27 cellular contexts compared by ENCODE assay signal in the genomic region with DNA sequence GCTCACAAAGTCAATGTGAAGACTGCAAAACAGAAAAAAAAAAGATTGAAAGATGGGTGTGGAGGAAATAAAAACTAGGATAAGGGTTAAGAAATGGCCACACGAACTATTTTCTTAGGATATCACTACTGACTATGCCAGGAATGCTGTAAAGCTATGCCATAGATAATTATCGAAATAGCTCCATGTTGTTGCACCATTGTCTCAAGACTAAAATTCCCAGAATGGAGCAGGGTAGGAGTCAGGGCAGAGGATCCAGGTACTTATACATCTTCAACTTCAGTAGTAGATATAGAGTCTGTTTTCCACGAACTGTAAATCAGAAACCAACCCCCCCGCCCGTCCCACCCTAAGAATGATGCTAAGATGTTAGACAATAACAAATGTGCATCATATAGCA.
"Had no signal": no experiment of that assay in that cellular context is flagged by ENCODE, and none has a peak within 500 bp of the region (broad histone marks: within the 10 kb centered on the region; RNA-seq: fewer than 3 reads in every experiment).

No MANE protein-coding gene starts in this region.

- H3K4me1 ChIP-seq: neural progenitor cell, parathyroid adenoma, psoas muscle, right lobe of liver, sigmoid colon, stomach, thyroid gland, tibial nerve, upper lobe of right lung, uterus had no signal

- ATAC-seq: natural killer cell; psoas muscle; right cardiac atrium; right lobe of liver; stimulated activated effector memory CD8-positive, alpha-beta T cell treated with anti-CD3 and anti-CD28 coated beads, Interleukin-12 subunit alpha, Interleukin-12 subunit beta, amount 100 ng/mL, for 72 hours; stimulated activated naive B cell treated with anti-CD40 and anti-IgM and Interleukin-4, amounts not matched to agents 10 μg/mL and 1 μg/mL and 100 μg/mL, for 72 hours; upper lobe of right lung had no signal

- H3K27me3 ChIP-seq: neural progenitor cell, ovary, right lobe of liver, sigmoid colon, stomach, thyroid gland, tibial nerve, upper lobe of right lung, uterus had no signal

- H3K4me3 ChIP-seq: neural progenitor cell, ovary, psoas muscle, right lobe of liver, sigmoid colon, stomach, thoracic aorta, thyroid gland, tibial nerve, upper lobe of right lung, uterus had no signal

- H3K36me3 Mint-ChIP-seq: natural killer cell; neural progenitor cell; stimulated activated effector memory CD8-positive, alpha-beta T cell treated with anti-CD3 and anti-CD28 coated beads, Interleukin-12 subunit alpha, Interleukin-12 subunit beta, amount 100 ng/mL, for 72 hours; stimulated activated naive B cell treated with anti-CD40 and anti-IgM and Interleukin-4, amounts not matched to agents 10 μg/mL and 1 μg/mL and 100 μg/mL, for 72 hours; type B pancreatic cell had no signal

- H3K36me3 ChIP-seq: neural progenitor cell, ovary, right lobe of liver, sigmoid colon, stomach, thoracic aorta, thyroid gland, upper lobe of right lung, uterus had no signal

- H3K4me3 Mint-ChIP-seq: natural killer cell; nephron; neural progenitor cell; stimulated activated effector memory CD8-positive, alpha-beta T cell treated with anti-CD3 and anti-CD28 coated beads, Interleukin-12 subunit alpha, Interleukin-12 subunit beta, amount 100 ng/mL, for 72 hours; stimulated activated naive B cell treated with anti-CD40 and anti-IgM and Interleukin-4, amounts not matched to agents 10 μg/mL and 1 μg/mL and 100 μg/mL, for 72 hours; stimulated activated naive CD8-positive, alpha-beta T cell treated with anti-CD3 and anti-CD28 coated beads, Interleukin-15, Interleukin-2, amounts not matched to agents 100 ng/mL and 50 ng/mL, for 24 hours; type B pancreatic cell had no signal

- H3K9me3 ChIP-seq: ovary, psoas muscle, right lobe of liver, sigmoid colon, stomach, thoracic aorta, thyroid gland, tibial nerve, upper lobe of right lung, uterus had no signal

- H3K79me2 ChIP-seq: parathyroid adenoma had no signal

- H3K9ac ChIP-seq: neural progenitor cell, parathyroid adenoma had no signal

- H3K27me3 Mint-ChIP-seq: progenitor cell of endocrine pancreas; stimulated activated naive B cell treated with anti-CD40 and anti-IgM and Interleukin-4, amounts not matched to agents 10 μg/mL and 1 μg/mL and 100 μg/mL, for 72 hours; stimulated activated naive CD8-positive, alpha-beta T cell treated with anti-CD3 and anti-CD28 coated beads, Interleukin-15, Interleukin-2, amounts not matched to agents 100 ng/mL and 50 ng/mL, for 24 hours; type B pancreatic cell had no signal

- H3K4me1 Mint-ChIP-seq: natural killer cell; nephron; stimulated activated effector memory CD8-positive, alpha-beta T cell treated with anti-CD3 and anti-CD28 coated beads, Interleukin-12 subunit alpha, Interleukin-12 subunit beta, amount 100 ng/mL, for 72 hours; stimulated activated naive B cell treated with anti-CD40 and anti-IgM and Interleukin-4, amounts not matched to agents 10 μg/mL and 1 μg/mL and 100 μg/mL, for 72 hours had no signal

- H3K27ac ChIP-seq: neural progenitor cell, ovary, parathyroid adenoma, psoas muscle, right lobe of liver, sigmoid colon, stomach, thoracic aorta, thyroid gland, tibial nerve, upper lobe of right lung, uterus had no signal

- H3K9me3 Mint-ChIP-seq: nephron; neural progenitor cell; stimulated activated naive CD8-positive, alpha-beta T cell treated with anti-CD3 and anti-CD28 coated beads, Interleukin-15, Interleukin-2, amounts not matched to agents 100 ng/mL and 50 ng/mL, for 24 hours; type B pancreatic cell had no signal

- DNase-seq: natural killer cell; occipital lobe; ovary; posterior cingulate gyrus; psoas muscle; right cardiac atrium; right lobe of liver; sigmoid colon; stimulated activated CD4-positive, alpha-beta T cell treated with anti-CD3 and anti-CD28 coated beads, Interleukin-15, amount 100 ng/mL, for 24 hours; stimulated activated CD4-positive, alpha-beta T cell treated with anti-CD3 and anti-CD28 coated beads, Interleukin-2, amount 100 ng/mL, for 24 hours; stimulated activated CD4-positive, alpha-beta T cell treated with anti-CD3 and anti-CD28 coated beads, Interleukin-2, amount 100 ng/mL, for 48 hours; stimulated activated CD4-positive, alpha-beta T cell treated with anti-CD3 and anti-CD28 coated beads, Interleukin-4, amount 100 ng/mL, for 24 hours; stimulated activated naive B cell treated with anti-CD40 and anti-IgM and Interleukin-4, amounts not matched to agents 10 μg/mL and 1 μg/mL and 100 μg/mL, for 72 hours; stimulated activated naive CD4-positive, alpha-beta T cell treated with Interleukin-2 at 50 U/mL for 16 hours; stomach; thyroid gland; upper lobe of right lung; uterus had no signal

- H3K27ac Mint-ChIP-seq: natural killer cell; nephron; neural progenitor cell; progenitor cell of endocrine pancreas; stimulated activated effector memory CD8-positive, alpha-beta T cell treated with anti-CD3 and anti-CD28 coated beads, Interleukin-12 subunit alpha, Interleukin-12 subunit beta, amount 100 ng/mL, for 72 hours; stimulated activated naive B cell treated with anti-CD40 and anti-IgM and Interleukin-4, amounts not matched to agents 10 μg/mL and 1 μg/mL and 100 μg/mL, for 72 hours; stimulated activated naive CD8-positive, alpha-beta T cell treated with anti-CD3 and anti-CD28 coated beads, Interleukin-15, Interleukin-2, amounts not matched to agents 100 ng/mL and 50 ng/mL, for 24 hours; type B pancreatic cell had no signal

- H2AFZ ChIP-seq: neural progenitor cell, parathyroid adenoma had no signal

- H3K4me2 ChIP-seq: neural progenitor cell had no signal
